1 cellular context compared by ENCODE assay signal in the genomic region with DNA sequence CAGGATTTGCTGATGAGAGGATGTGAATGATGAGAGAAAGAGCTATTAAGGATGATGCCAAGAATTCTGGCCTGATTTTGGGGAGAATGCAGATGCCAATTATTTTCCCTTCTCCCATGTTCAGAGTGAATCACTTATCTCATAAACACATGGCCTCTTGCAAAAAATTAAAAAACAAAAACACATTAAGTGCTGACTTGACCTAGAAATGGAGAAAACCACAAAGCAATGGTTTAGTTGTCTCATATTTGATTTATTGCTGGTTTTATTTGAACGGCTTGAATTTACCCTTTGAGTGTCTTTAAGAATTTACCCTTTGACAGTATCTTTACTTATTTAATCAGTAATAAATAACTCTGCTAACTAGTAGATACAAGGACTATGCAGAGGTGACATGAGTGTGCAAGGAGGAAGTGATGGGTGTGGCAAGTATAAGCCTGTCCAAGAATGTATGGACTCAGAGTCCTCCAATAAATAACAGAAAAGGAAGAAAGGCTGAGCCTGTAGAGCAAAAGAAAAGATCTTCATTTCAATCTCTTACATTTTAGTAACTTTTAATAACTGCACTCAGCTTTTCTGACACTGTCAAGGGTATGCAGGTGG.
A peak's percentile ranks its signal among the peaks of the same experiment; 100 is the strongest.
TF ChIP-seq lines count a peak whose summit lies in the region.

No MANE protein-coding gene starts in this region.

TF ChIP-seq in K562, 482 proteins besides CTCF, POLR2A, EP300 and RAD21:
- TF ChIP-seq HNRNPH1 (optimal IDR thresholded peaks at IDR 0.05; ENCODE audit: low read depth, low read length) (no peak), MEIS2 (IDR thresholded peaks at IDR 0.05; ENCODE audit: partially characterized antibody) (peak; percentile 51), MTA3 (IDR thresholded peaks at IDR 0.05; ENCODE audit: borderline replicate concordance) (no peak)
- TF ChIP-seq, protein P1, sequence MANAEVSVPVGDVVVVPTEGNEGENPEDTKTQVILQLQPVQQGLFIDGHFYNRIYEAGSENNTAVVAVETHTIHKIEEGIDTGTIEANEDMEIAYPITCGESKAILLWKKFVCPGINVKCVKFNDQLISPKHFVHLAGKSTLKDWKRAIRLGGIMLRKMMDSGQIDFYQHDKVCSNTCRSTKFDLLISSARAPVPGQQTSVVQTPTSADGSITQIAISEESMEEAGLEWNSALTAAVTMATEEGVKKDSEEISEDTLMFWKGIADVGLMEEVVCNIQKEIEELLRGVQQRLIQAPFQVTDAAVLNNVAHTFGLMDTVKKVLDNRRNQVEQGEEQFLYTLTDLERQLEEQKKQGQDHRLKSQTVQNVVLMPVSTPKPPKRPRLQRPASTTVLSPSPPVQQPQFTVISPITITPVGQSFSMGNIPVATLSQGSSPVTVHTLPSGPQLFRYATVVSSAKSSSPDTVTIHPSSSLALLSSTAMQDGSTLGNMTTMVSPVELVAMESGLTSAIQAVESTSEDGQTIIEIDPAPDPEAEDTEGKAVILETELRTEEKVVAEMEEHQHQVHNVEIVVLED (CRISPR knock-in tag; IDR thresholded peaks at IDR 0.05): no peak
- TF ChIP-seq, protein P2, sequence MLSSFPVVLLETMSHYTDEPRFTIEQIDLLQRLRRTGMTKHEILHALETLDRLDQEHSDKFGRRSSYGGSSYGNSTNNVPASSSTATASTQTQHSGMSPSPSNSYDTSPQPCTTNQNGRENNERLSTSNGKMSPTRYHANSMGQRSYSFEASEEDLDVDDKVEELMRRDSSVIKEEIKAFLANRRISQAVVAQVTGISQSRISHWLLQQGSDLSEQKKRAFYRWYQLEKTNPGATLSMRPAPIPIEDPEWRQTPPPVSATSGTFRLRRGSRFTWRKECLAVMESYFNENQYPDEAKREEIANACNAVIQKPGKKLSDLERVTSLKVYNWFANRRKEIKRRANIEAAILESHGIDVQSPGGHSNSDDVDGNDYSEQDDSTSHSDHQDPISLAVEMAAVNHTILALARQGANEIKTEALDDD (IDR thresholded peaks at IDR 0.05): 0 out of 2 replicates have a peak, but pooled peaks have one; percentile 32
- TF ChIP-seq, protein P3, sequence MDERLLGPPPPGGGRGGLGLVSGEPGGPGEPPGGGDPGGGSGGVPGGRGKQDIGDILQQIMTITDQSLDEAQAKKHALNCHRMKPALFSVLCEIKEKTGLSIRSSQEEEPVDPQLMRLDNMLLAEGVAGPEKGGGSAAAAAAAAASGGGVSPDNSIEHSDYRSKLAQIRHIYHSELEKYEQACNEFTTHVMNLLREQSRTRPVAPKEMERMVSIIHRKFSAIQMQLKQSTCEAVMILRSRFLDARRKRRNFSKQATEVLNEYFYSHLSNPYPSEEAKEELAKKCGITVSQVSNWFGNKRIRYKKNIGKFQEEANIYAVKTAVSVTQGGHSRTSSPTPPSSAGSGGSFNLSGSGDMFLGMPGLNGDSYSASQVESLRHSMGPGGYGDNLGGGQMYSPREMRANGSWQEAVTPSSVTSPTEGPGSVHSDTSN (CRISPR knock-in tag; IDR thresholded peaks at IDR 0.05; ENCODE audit: low read depth): no peak
- TF ChIP-seq, protein P3 (tag; conservative IDR thresholded peaks at IDR 0.05; ENCODE audit: low read depth): peak; percentile 41; the same call in 1 of the 2 replicates
